In genomic region chr2:100984892-100985307, GRCh38 we compare ENCODE assay signal across 1 cellular context.
TF ChIP-seq lines count a peak whose summit lies in the region.

No MANE protein-coding gene starts in this region.

TF ChIP-seq in HepG2, 621 proteins besides CTCF, POLR2A, EP300 and RAD21 (continued from another document and continues in another):
- TF ChIP-seq E2F2 (CRISPR knock-in tag; IDR thresholded peaks at IDR 0.05; ENCODE audit: borderline replicate concordance) (no peak), SPEN (CRISPR knock-in tag; IDR thresholded peaks at IDR 0.05; ENCODE audit: low read depth) (peak; percentile 35; the same call in 1 of the 2 replicates), IKZF5 (CRISPR knock-in tag; IDR thresholded peaks at IDR 0.05) (peak; percentile 31; the same call in 1 of the 2 replicates), TEAD2 (CRISPR knock-in tag; IDR thresholded peaks at IDR 0.05) (no peak), FOXO4 (CRISPR knock-in tag; conservative IDR thresholded peaks at IDR 0.05) (no peak), ZNF563 (CRISPR knock-in tag; IDR thresholded peaks at IDR 0.05) (no peak), CEBPZ (IDR thresholded peaks at IDR 0.05; ENCODE audit: low read length) (no peak), TARDBP (CRISPR knock-in tag; IDR thresholded peaks at IDR 0.05) (no peak), ZNF788 (CRISPR knock-in tag; IDR thresholded peaks at IDR 0.05; ENCODE audit: borderline replicate concordance) (peak; percentile 22; the same call in 1 of the 2 replicates), RARG (CRISPR knock-in tag; IDR thresholded peaks at IDR 0.05; ENCODE audit: low read depth) (no peak), ZNF839 (CRISPR knock-in tag; IDR thresholded peaks at IDR 0.05; ENCODE audit: borderline replicate concordance) (peak; percentile 25; the same call in 1 of the 2 replicates), SAP130 (CRISPR knock-in tag; IDR thresholded peaks at IDR 0.05; ENCODE audit: low read depth) (0 out of 2 replicates have a peak, but pooled peaks have one; percentile 22), PHF5A (CRISPR knock-in tag; IDR thresholded peaks at IDR 0.05; ENCODE audit: low read depth, unreplicated experiment) (peak; percentile 55), ZMYM2 (CRISPR knock-in tag; IDR thresholded peaks at IDR 0.05) (no peak), THAP9 (CRISPR knock-in tag; IDR thresholded peaks at IDR 0.05; ENCODE audit: borderline replicate concordance) (no peak), ZNF691 (CRISPR knock-in tag; IDR thresholded peaks at IDR 0.05; ENCODE audit: borderline replicate concordance, low read depth) (no peak), FOXP1 (IDR thresholded peaks at IDR 0.05) (0 out of 2 replicates have a peak, but pooled peaks have one; percentile 5), FOXP1 (CRISPR knock-in tag; IDR thresholded peaks at IDR 0.05) (no peak), TRIM22 (IDR thresholded peaks at IDR 0.05) (0 out of 2 replicates have a peak, but pooled peaks have one; percentile 87), EED (CRISPR knock-in tag; IDR thresholded peaks at IDR 0.05) (no peak), ZNF468 (CRISPR knock-in tag; IDR thresholded peaks at IDR 0.05) (0 out of 2 replicates have a peak, but pooled peaks have one; percentile 38), SOX13 (IDR thresholded peaks at IDR 0.05) (no peak), SOX13 (CRISPR knock-in tag; conservative IDR thresholded peaks at IDR 0.05 in 1 of 2, IDR thresholded peaks at IDR 0.05 in 1 of 2) (0 out of 4 replicates have a peak, but pooled peaks of 1 of the 2 experiments have one; percentile 14), RBM22 (optimal IDR thresholded peaks at IDR 0.05; ENCODE audit: low read length) (peak; percentile 74), ZBTB37 (CRISPR knock-in tag; IDR thresholded peaks at IDR 0.05) (no peak), ZFP36L1 (CRISPR knock-in tag; IDR thresholded peaks at IDR 0.05) (no peak), EEA1 (CRISPR knock-in tag; IDR thresholded peaks at IDR 0.05; ENCODE audit: borderline replicate concordance) (no peak), STAG1 (CRISPR knock-in tag; IDR thresholded peaks at IDR 0.05) (peak; percentile 99), ZNF12 (CRISPR knock-in tag; IDR thresholded peaks at IDR 0.05) (no peak), LRRFIP1 (CRISPR knock-in tag; conservative IDR thresholded peaks at IDR 0.05) (no peak), IRF2 (CRISPR knock-in tag; IDR thresholded peaks at IDR 0.05) (0 out of 2 replicates have a peak, but pooled peaks have one; percentile 33), ZNF780A (CRISPR knock-in tag; IDR thresholded peaks at IDR 0.05) (no peak), ZNF570 (CRISPR knock-in tag; IDR thresholded peaks at IDR 0.05; ENCODE audit: borderline replicate concordance) (no peak), HHEX (CRISPR knock-in tag; IDR thresholded peaks at IDR 0.05) (no peak), PITX1 (CRISPR knock-in tag; IDR thresholded peaks at IDR 0.05) (peak; percentile 32; the same call in 1 of the 2 replicates), ELF3 (CRISPR knock-in tag; IDR thresholded peaks at IDR 0.05) (peak; percentile 50; the same call in 1 of the 2 replicates), BCL3 (CRISPR knock-in tag; IDR thresholded peaks at IDR 0.05) (0 out of 2 replicates have a peak, but pooled peaks have one; percentile 46), ZBTB26 (CRISPR knock-in tag; IDR thresholded peaks at IDR 0.05; ENCODE audit: borderline replicate concordance) (0 out of 2 replicates have a peak, but pooled peaks have one; percentile 45), ZNF34 (CRISPR knock-in tag; IDR thresholded peaks at IDR 0.05; ENCODE audit: borderline replicate concordance) (no peak), HOXA5 (CRISPR knock-in tag; IDR thresholded peaks at IDR 0.05) (no peak), ZKSCAN1 (IDR thresholded peaks at IDR 0.05; ENCODE audit: low read length) (no peak)
